Comparison of ENCODE assay signal across 12 cellular contexts in genomic region chr1:33335020-33335419, GRCh38. TPM values are rescaled to one million over a fixed set of nuclear protein-coding genes. Genes with fewer than 3 reads are reported as not detected.
DNase-seq lines count a peak whose midpoint lies in the region; ATAC-seq and TF ChIP-seq lines count a peak whose summit lies in the region.
"Had no signal": no experiment of that assay in that cellular context is flagged by ENCODE, and none has a peak within 500 bp of the region (broad histone marks: within the 10 kb centered on the region; RNA-seq: fewer than 3 reads in every experiment).

No MANE protein-coding gene starts in this region.

- no peaks in the 10 kb centered on the region for H3K27me3 ChIP-seq in mesenchymal stem cell (ENCODE audit: control insufficient read depth in 1 of 2, insufficient read depth in 1 of 2, low read length in 2 of 2)
- H3K27me3 ChIP-seq in upper lobe of left lung = no peaks in the 10 kb centered on the region

- H4K8ac ChIP-seq in mesenchymal stem cell (ENCODE audit: low read length) = peak overlapping the region; percentile 24

- H3K79me1 ChIP-seq in mesenchymal stem cell (replicated peaks; ENCODE audit: low read length, poor library complexity, severe bottlenecking) = no peaks in the 10 kb centered on the region

- H2BK15ac ChIP-seq in mesenchymal stem cell (ENCODE audit: low read depth, poor library complexity, severe bottlenecking) = no peak overlapping the region

- no peak overlapping the region for H3K4me2 ChIP-seq in mesenchymal stem cell (ENCODE audit: low read length, poor library complexity, severe bottlenecking)

- intact Hi-C loops in activated naive CD4-positive, alpha-beta T cell treated with anti-CD3 and anti-CD28 coated beads for 36 hours (cut with micrococcal nuclease) = no loop called here

- peaks cover 48 to 62% of the 10 kb centered on the region in 2 experiments for H3K36me3 ChIP-seq in mesenchymal stem cell (ENCODE audit: control insufficient read depth in 1 of 2, insufficient read depth in 2 of 2, low read depth in 1 of 2, low read length in 2 of 2)
- peaks cover 19 to 48% (median 33%) of the 10 kb centered on the region in 4 donors for H3K36me3 ChIP-seq in upper lobe of left lung

- no peak overlapping the region for H2BK5ac ChIP-seq in mesenchymal stem cell (ENCODE audit: low read depth, low read length, poor library complexity, severe bottlenecking)

- no peaks in the 10 kb centered on the region for H3K36me3 Mint-ChIP-seq in activated naive CD4-positive, alpha-beta T cell treated with anti-CD3 and anti-CD28 coated beads, Interleukin-2, amount 50 U/mL, for 24 hours
- peaks cover 1% of the 10 kb centered on the region for H3K36me3 Mint-ChIP-seq in activated naive CD4-positive, alpha-beta T cell treated with anti-CD3 and anti-CD28 coated beads for 36 hours (ENCODE audit: low read depth)
- H3K36me3 Mint-ChIP-seq in brain = peaks cover 51% of the 10 kb centered on the region

- DNase-seq in activated naive CD4-positive, alpha-beta T cell treated with anti-CD3 and anti-CD28 coated beads for 36 hours = no peak
- DNase-seq in mesenchymal stem cell (no peak), upper lobe of left lung (peak in 1 of 2 donors; percentile 51), NCI-H146 (lab: John Stamatoyannopoulos, UW) (no peak)
- DNase-seq: dermis blood vessel endothelial cell, NCI-H1436 treated with DMSO at 0.1 percent for 48 hours, SHP77 treated with DMSO at 0.1 percent for 48 hours had no signal

- peak overlapping the region; percentile 42 for H3K27ac ChIP-seq in mesenchymal stem cell (ENCODE audit: low read length, poor library complexity, severe bottlenecking)
- H3K27ac ChIP-seq in upper lobe of left lung = peak overlapping the region; percentile 86 to 99 (median 94)

- H3K9ac ChIP-seq in mesenchymal stem cell (ENCODE audit: low read length) = peak overlapping the region; percentile 83

- no peaks in the 10 kb centered on the region for H3K27me3 Mint-ChIP-seq in activated naive CD4-positive, alpha-beta T cell treated with anti-CD3 and anti-CD28 coated beads, Interleukin-2, amount 50 U/mL, for 24 hours
- no peaks in the 10 kb centered on the region for H3K27me3 Mint-ChIP-seq in activated naive CD4-positive, alpha-beta T cell treated with anti-CD3 and anti-CD28 coated beads for 36 hours (ENCODE audit: low read depth)
- no peaks in the 10 kb centered on the region for H3K27me3 Mint-ChIP-seq in brain

- H3K9me3 Mint-ChIP-seq in activated naive CD4-positive, alpha-beta T cell treated with anti-CD3 and anti-CD28 coated beads, Interleukin-2, amount 50 U/mL, for 24 hours = no peaks in the 10 kb centered on the region
- H3K9me3 Mint-ChIP-seq in activated naive CD4-positive, alpha-beta T cell treated with anti-CD3 and anti-CD28 coated beads for 36 hours = no peaks in the 10 kb centered on the region
- H3K9me3 Mint-ChIP-seq in brain = no peaks in the 10 kb centered on the region

- no peak overlapping the region for H3K23ac ChIP-seq in mesenchymal stem cell (ENCODE audit: low read length in 2 of 2)

- CTCF ChIA-PET in activated naive CD4-positive, alpha-beta T cell treated with anti-CD3 and anti-CD28 coated beads for 36 hours (lab: Charles Lee) = no interaction called here

- TF ChIP-seq CTCF in brain (conservative IDR thresholded peaks at IDR 0.05) (no peak), upper lobe of left lung (IDR thresholded peaks at IDR 0.05) (no peak)

- H4K91ac ChIP-seq in mesenchymal stem cell (ENCODE audit: low read length) = no peak overlapping the region

- H2BK12ac ChIP-seq in mesenchymal stem cell (ENCODE audit: low read length in 2 of 2) = no peak overlapping the region

- 63% methylated on average over 4 of the region's 4 CpGs for WGBS in mesenchymal stem cell
- 38 to 40% methylated on average over 4 of the region's 4 CpGs for WGBS in upper lobe of left lung, 2 donors

- no peak for TF ChIP-seq EP300 in upper lobe of left lung (IDR thresholded peaks at IDR 0.05)

- no peak overlapping the region for H2AK5ac ChIP-seq in mesenchymal stem cell (ENCODE audit: low read length, severe bottlenecking)

- peak overlapping the region in 1 of 2 experiments; percentile 55 for H3K4me3 ChIP-seq in mesenchymal stem cell (ENCODE audit: insufficient read depth in 1 of 2, low read depth in 1 of 2, low read length in 2 of 2)
- peak overlapping the region in 1 of 4 donors; percentile 8 for H3K4me3 ChIP-seq in upper lobe of left lung
- H3K4me3 ChIP-seq: prostate gland had no signal

- H3K4me1 Mint-ChIP-seq in activated naive CD4-positive, alpha-beta T cell treated with anti-CD3 and anti-CD28 coated beads, Interleukin-2, amount 50 U/mL, for 24 hours = peaks cover 42% of the 10 kb centered on the region
- peaks cover 22% of the 10 kb centered on the region for H3K4me1 Mint-ChIP-seq in activated naive CD4-positive, alpha-beta T cell treated with anti-CD3 and anti-CD28 coated beads for 36 hours (ENCODE audit: low read depth)
- H3K4me1 Mint-ChIP-seq in brain = peaks cover 75% of the 10 kb centered on the region

- TF ChIP-seq POLR2A in upper lobe of left lung (IDR thresholded peaks at IDR 0.05) = peak in 1 of 4 donors; percentile 59

- H3K9me3 ChIP-seq in mesenchymal stem cell (ENCODE audit: control insufficient read depth, low read length) (no peaks in the 10 kb centered on the region), upper lobe of left lung (no peaks in the 10 kb centered on the region)
- H3K9me3 ChIP-seq: prostate gland had no signal

- H3K18ac ChIP-seq in mesenchymal stem cell (ENCODE audit: low read depth in 1 of 2, low read length in 2 of 2) = no peak overlapping the region

- H3K14ac ChIP-seq in mesenchymal stem cell (ENCODE audit: low read length in 2 of 2) = no peak overlapping the region

- no peak overlapping the region for H3K4me3 Mint-ChIP-seq in activated naive CD4-positive, alpha-beta T cell treated with anti-CD3 and anti-CD28 coated beads, Interleukin-2, amount 50 U/mL, for 24 hours
- H3K4me3 Mint-ChIP-seq in activated naive CD4-positive, alpha-beta T cell treated with anti-CD3 and anti-CD28 coated beads for 36 hours = no peak overlapping the region
- H3K4me3 Mint-ChIP-seq in brain = peak overlapping the region in 1 of 5 experiments; percentile 5

- H3K4ac ChIP-seq in mesenchymal stem cell (ENCODE audit: low read depth in 1 of 2, low read length in 2 of 2) = peak overlapping the region in 1 of 2 experiments; percentile 60

- H2BK120ac ChIP-seq in mesenchymal stem cell (ENCODE audit: low read depth, low read length) = no peak overlapping the region

- H3K27ac Mint-ChIP-seq in activated naive CD4-positive, alpha-beta T cell treated with anti-CD3 and anti-CD28 coated beads, Interleukin-2, amount 50 U/mL, for 24 hours = peak overlapping the region; percentile 33
- no peak overlapping the region for H3K27ac Mint-ChIP-seq in activated naive CD4-positive, alpha-beta T cell treated with anti-CD3 and anti-CD28 coated beads for 36 hours
- H3K27ac Mint-ChIP-seq in brain = peak overlapping the region; percentile 42 to 86 (median 82)

- ATAC-seq in upper lobe of left lung (ENCODE audit: low FRiP score in 2 of 2) (peak in 1 of 2 donors; percentile 16), GM18868 (IDR thresholded peaks at IDR 0.05; ENCODE audit: unreplicated experiment) (no peak), GM19452 (IDR thresholded peaks at IDR 0.05; ENCODE audit: unreplicated experiment) (no peak)

- H2AFZ ChIP-seq in mesenchymal stem cell (ENCODE audit: low read depth, low read length) = no peak overlapping the region

- peaks cover 49% of the 10 kb centered on the region for H3K4me1 ChIP-seq in mesenchymal stem cell (ENCODE audit: control insufficient read depth, insufficient read depth, low read depth, low read length)
- H3K4me1 ChIP-seq in upper lobe of left lung = peaks cover 82 to 97% (median 88%) of the 10 kb centered on the region in 4 donors

RNA-seq across cellular contexts. Expression of gene A3GALT2, which starts 14.1 kb away (rescaled TPM):
- not detected for total RNA-seq in activated naive CD4-positive, alpha-beta T cell treated with anti-CD3 and anti-CD28 coated beads for 36 hours
- not detected for polyA plus RNA-seq in brain (ENCODE audit: insufficient read depth, low read depth, low replicate concordance)
- 0.04 TPM for polyA plus RNA-seq in mesenchymal stem cell (2013, experiment 1 of 2)
- polyA plus RNA-seq in mesenchymal stem cell (2013, experiment 2 of 2) = not detected
- total RNA-seq in upper lobe of left lung = under 1 TPM in 2 of 6 donors, not detected in 4; 0.79 to 0.91 TPM
- total RNA-seq: dermis blood vessel endothelial cell had no signal
